19 cellular contexts compared by ENCODE assay signal in genomic region chr1:58244872-58245271, GRCh38.
DNase-seq lines count a peak whose midpoint lies in the region; ATAC-seq and TF ChIP-seq lines count a peak whose summit lies in the region.
"Had no signal": no experiment of that assay in that cellular context is flagged by ENCODE, and none has a peak within 500 bp of the region (broad histone marks: within the 10 kb centered on the region; RNA-seq: fewer than 3 reads in every experiment).

No MANE protein-coding gene starts in this region.

- H3K27me3 ChIP-seq in HCT116 (ENCODE audit: insufficient read depth, low read length) (peaks cover 38% of the 10 kb centered on the region), foreskin keratinocyte (peaks cover 42% of the 10 kb centered on the region)

- CTCF ChIA-PET in HCT116 (lab: Charles Lee) (no interaction called here), GM10248 (lab: Yijun Ruan, JAX) (no interaction called here)
- CTCF ChIA-PET in activated CD4-positive, alpha-beta T cell treated with anti-CD3 and anti-CD28 coated beads, Interleukin-2, amount 10 ng/mL, durations not matched to agents 7 days and 5 days (lab: Charles Lee), result no interaction called here

- H3K9me2 ChIP-seq in HCT116 (ENCODE audit: insufficient read depth), result no peaks in the 10 kb centered on the region

- H3K4me3 Mint-ChIP-seq in activated CD4-positive, alpha-beta T cell treated with anti-CD3 and anti-CD28 coated beads, Interleukin-2, amount 10 ng/mL, durations not matched to agents 7 days and 5 days, result no peak overlapping the region
- H3K4me3 Mint-ChIP-seq: CD4-positive, CD25-positive, alpha-beta regulatory T cell; CD8-positive, alpha-beta memory T cell had no signal

- H3K79me2 ChIP-seq in HCT116 (ENCODE audit: insufficient read depth, low read length), result no peaks in the 10 kb centered on the region

- H3K9me3 ChIP-seq in HCT116 (ENCODE audit: control insufficient read depth in 1 of 2, insufficient read depth in 1 of 2, low read depth in 1 of 2, low read length in 2 of 2), result no peaks in the 10 kb centered on the region
- H3K9me3 ChIP-seq: BE2C had no signal

- H3K9me3 Mint-ChIP-seq in activated CD4-positive, alpha-beta T cell treated with anti-CD3 and anti-CD28 coated beads, Interleukin-2, amount 10 ng/mL, durations not matched to agents 7 days and 5 days, result no peaks in the 10 kb centered on the region
- H3K9me3 Mint-ChIP-seq: CD4-positive, CD25-positive, alpha-beta regulatory T cell; CD8-positive, alpha-beta memory T cell had no signal

- no peak for TF ChIP-seq EP300 in Ishikawa (IDR thresholded peaks at IDR 0.05; ENCODE audit: borderline replicate concordance)

- H3K4me1 Mint-ChIP-seq in activated CD4-positive, alpha-beta T cell treated with anti-CD3 and anti-CD28 coated beads, Interleukin-2, amount 10 ng/mL, durations not matched to agents 7 days and 5 days, result no peaks in the 10 kb centered on the region

- H3K4me2 ChIP-seq in HCT116 (ENCODE audit: low read length), result no peak overlapping the region

- H3K36me3 Mint-ChIP-seq in activated CD4-positive, alpha-beta T cell treated with anti-CD3 and anti-CD28 coated beads, Interleukin-2, amount 10 ng/mL, durations not matched to agents 7 days and 5 days (ENCODE audit: low read depth), result no peaks in the 10 kb centered on the region
- H3K36me3 Mint-ChIP-seq: CD4-positive, CD25-positive, alpha-beta regulatory T cell; CD8-positive, alpha-beta memory T cell had no signal

- no peak overlapping the region for H3K27ac ChIP-seq in HCT116 (ENCODE audit: low read depth, low read length)
- no peak overlapping the region for H3K27ac ChIP-seq in foreskin keratinocyte
- H3K27ac ChIP-seq: GM23248 had no signal

- RAD21 ChIA-PET in HCT116 (lab: Charles Lee; ENCODE audit: low non-redundant PET in 1 of 2, low total read pairs in 2 of 2, uncharacterized antibody in 2 of 2, unreplicated experiment in 2 of 2), result no interaction called here

- intact Hi-C loops in HCT116 (cut with micrococcal nuclease), result no loop called here

- ATAC-seq in HCT116, result no peak
- peak; percentile 20 for ATAC-seq in foreskin keratinocyte
- no peak for ATAC-seq in HG03159 (IDR thresholded peaks at IDR 0.05; ENCODE audit: unreplicated experiment)
- ATAC-seq: K562 had no signal

- H3K27me3 Mint-ChIP-seq in activated CD4-positive, alpha-beta T cell treated with anti-CD3 and anti-CD28 coated beads, Interleukin-2, amount 10 ng/mL, durations not matched to agents 7 days and 5 days, result peaks cover 33% of the 10 kb centered on the region

- TF ChIP-seq POLR2A in HCT116 (IDR thresholded peaks at IDR 0.05; ENCODE audit: borderline replicate concordance, extremely low read depth, insufficient read depth, insufficient read length), result no peak

- H3K27ac Mint-ChIP-seq in activated CD4-positive, alpha-beta T cell treated with anti-CD3 and anti-CD28 coated beads, Interleukin-2, amount 10 ng/mL, durations not matched to agents 7 days and 5 days, result no peak overlapping the region
- H3K27ac Mint-ChIP-seq: CD4-positive, CD25-positive, alpha-beta regulatory T cell; CD8-positive, alpha-beta memory T cell had no signal

- H3K4me1 ChIP-seq in HCT116 (ENCODE audit: control insufficient read depth in 1 of 2, insufficient read depth in 2 of 2, low read length in 2 of 2) (no peaks in the 10 kb centered on the region), foreskin keratinocyte (no peaks in the 10 kb centered on the region)
- H3K4me1 ChIP-seq: BE2C had no signal

- H3K36me3 ChIP-seq in HCT116 (ENCODE audit: control insufficient read depth in 1 of 2, insufficient read depth in 2 of 2, low read length in 2 of 2), result no peaks in the 10 kb centered on the region
- H3K36me3 ChIP-seq: BE2C had no signal

- TF ChIP-seq RAD21 in HCT116 (IDR thresholded peaks at IDR 0.05; ENCODE audit: low read depth), result no peak
- TF ChIP-seq RAD21 in Ishikawa (IDR thresholded peaks at IDR 0.05; ENCODE audit: low read depth), result no peak

- no peak overlapping the region for H3K4me3 ChIP-seq in HCT116 (replicated peaks in 1 of 2; ENCODE audit: low read depth in 1 of 2, low read length in 2 of 2)
- H3K4me3 ChIP-seq: GM23248, K562 had no signal

- no peak overlapping the region for H2AFZ ChIP-seq in HCT116 (ENCODE audit: low read depth, low read length, poor library complexity, severe bottlenecking)
- H2AFZ ChIP-seq: GM23248 had no signal

- no TSS peak for BruUV-seq in HCT116 (replicated peaks; lab: Mats Ljungman, UMichigan)

- no peaks in the 10 kb centered on the region for H4K20me1 ChIP-seq in HCT116 (ENCODE audit: insufficient read depth)

- TF ChIP-seq CTCF in HCT116 (IDR thresholded peaks at IDR 0.05 in 2 of 3, conservative IDR thresholded peaks at IDR 0.05 in 1 of 3; ENCODE audit: borderline replicate concordance in 1 of 3, insufficient read depth in 1 of 3, low read depth in 2 of 3, low read length in 2 of 3) (no peak), foreskin keratinocyte (conservative IDR thresholded peaks at IDR 0.05) (no peak), GM10248 (IDR thresholded peaks at IDR 0.05; ENCODE audit: control extremely low read depth, extremely low read depth, low read depth, missing control alignments) (no peak)

- no peak overlapping the region for H3K9ac ChIP-seq in HCT116 (ENCODE audit: low read length)
- H3K9ac ChIP-seq: GM23248 had no signal

- POLR2A ChIA-PET in HCT116 (lab: Charles Lee) (no interaction called here), GM10248 (lab: Yijun Ruan, JAX) (no interaction called here)
- POLR2A ChIA-PET in activated CD4-positive, alpha-beta T cell treated with anti-CD3 and anti-CD28 coated beads, Interleukin-2, amount 10 ng/mL, durations not matched to agents 7 days and 5 days (lab: Charles Lee), result no interaction called here

- DNase-seq in HCT116 (ENCODE audit: low read depth, low spot score), result no peak
- DNase-seq in foreskin keratinocyte, result no peak
- no peak for DNase-seq in GM10248 (ENCODE audit: extremely low spot score)
- no peak for DNase-seq in activated CD4-positive, alpha-beta T cell treated with anti-CD3 and anti-CD28 coated beads, Interleukin-2, amount 10 ng/mL, durations not matched to agents 7 days and 5 days
- DNase-seq: ACHN; BE2C; C1 segment of cervical spinal cord; CD4-positive, CD25-positive, alpha-beta regulatory T cell; CD8-positive, alpha-beta memory T cell; COR-L47; DMS 273 treated with DMSO at 0.1 percent for 48 hours; DMS53; DND-41; EL; GM23248; HCEC 1CT had no signal

TF ChIP-seq in HCT116, 20 proteins besides CTCF, POLR2A, EP300 and RAD21:
- TF ChIP-seq TCF7L2 (IDR thresholded peaks at IDR 0.05; ENCODE audit: borderline replicate concordance, extremely low read depth, insufficient read depth, insufficient read length), result no peak
- peak; percentile 5; the same call in 1 of the 2 replicates for TF ChIP-seq REST (IDR thresholded peaks at IDR 0.05; ENCODE audit: low read depth)

TF ChIP-seq in Ishikawa, 13 proteins besides CTCF, POLR2A, EP300 and RAD21:
- TF ChIP-seq MAX (IDR thresholded peaks at IDR 0.05) (no peak), TCF12 (IDR thresholded peaks at IDR 0.05; ENCODE audit: low read depth) (no peak), REST (IDR thresholded peaks at IDR 0.05; ENCODE audit: low read depth) (peak; percentile 71), ZBTB7A (IDR thresholded peaks at IDR 0.05; ENCODE audit: low read depth) (no peak), YY1 (IDR thresholded peaks at IDR 0.05; ENCODE audit: low read depth) (no peak), CREB1 (IDR thresholded peaks at IDR 0.05; ENCODE audit: low read depth) (no peak)
TF ChIP-seq in Ishikawa: peak in this region for 1.
